ENCODE assay signal across 8 cellular contexts in the genomic region with DNA sequence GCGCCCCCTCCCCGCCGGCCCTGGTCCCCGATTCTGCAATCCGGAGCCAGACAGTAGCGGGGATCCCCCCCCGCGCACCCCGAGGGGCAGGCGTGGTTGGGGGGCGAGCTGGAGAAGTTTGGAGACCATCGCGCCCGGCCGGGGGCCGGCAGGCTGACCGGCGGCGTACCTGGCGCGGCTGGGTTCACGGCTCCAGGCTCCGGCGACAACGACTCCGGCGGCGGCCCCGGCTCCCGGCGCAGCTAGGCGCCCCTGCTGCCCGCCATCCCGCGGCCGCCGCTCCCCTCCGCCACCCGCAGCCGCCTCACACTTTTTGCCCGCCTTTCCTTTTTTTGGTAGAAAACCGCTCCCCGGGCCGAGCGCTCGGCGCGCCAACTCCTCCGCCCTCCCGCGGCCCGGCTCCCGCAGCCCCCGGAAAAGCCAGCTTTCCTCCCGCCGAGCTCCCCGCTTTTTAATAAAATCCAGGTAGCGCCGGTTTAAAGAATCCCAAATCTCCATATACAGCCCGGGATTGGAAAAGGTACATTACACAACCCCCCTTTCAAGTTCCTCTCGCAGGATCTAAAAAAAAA. TPM values are rescaled to one million over a fixed set of nuclear protein-coding genes. Genes with fewer than 3 reads are reported as not detected.
DNase-seq lines count a peak whose midpoint lies in the region; ATAC-seq and TF ChIP-seq lines count a peak whose summit lies in the region.

Gene TNRC18, minus strand, starts transcription at position 563 of the 572 bp plus-strand sequence. CDS start 2,588 bp downstream, outside the sequence.

- peaks cover 25% of the 10 kb centered on the region for H3K27me3 Mint-ChIP-seq in glutamatergic neuron (ENCODE audit: unreplicated experiment)

- peak within 1 kb of the TSS; percentile 100 for H3K27ac ChIP-seq in parathyroid adenoma

- H2AFZ ChIP-seq in parathyroid adenoma = peak within 1 kb of the TSS; percentile 59

- peak within 1 kb of the TSS; percentile 100 for H3K4me2 ChIP-seq in parathyroid adenoma (ENCODE audit: low read length)

- DNase-seq in AG08396 (ENCODE audit: low spot score) (peak; percentile 53), HT1080 (ENCODE audit: low read depth) (no peak), glutamatergic neuron (peak; percentile 52), NCI-H187 treated with DMSO at 0.1 percent for 48 hours (lab: John Stamatoyannopoulos, UW) (no peak)
- DNase-seq in activated T-cell treated with anti-CD3 and anti-CD28 coated beads, Interleukin-2, amount 50 U/mL, for 48 hours = peak; percentile 40 to 50

- H3K27ac Mint-ChIP-seq in glutamatergic neuron (ENCODE audit: unreplicated experiment) = peak within 1 kb of the TSS; percentile 99

- H3K9ac ChIP-seq in parathyroid adenoma = peak within 1 kb of the TSS; percentile 99

- peak within 1 kb of the TSS; percentile 95 for H3K4me3 Mint-ChIP-seq in glutamatergic neuron (ENCODE audit: unreplicated experiment)

- ATAC-seq in HG03469 (IDR thresholded peaks at IDR 0.05; ENCODE audit: unreplicated experiment) = no peak
- ATAC-seq in GM21515 (IDR thresholded peaks at IDR 0.05; ENCODE audit: unreplicated experiment) = no peak

- peaks cover 5% of the 10 kb centered on the region for H3K4me1 ChIP-seq in parathyroid adenoma

- H3K36me3 Mint-ChIP-seq in glutamatergic neuron (ENCODE audit: unreplicated experiment) = no peaks in the 10 kb centered on the region

- H3K79me2 ChIP-seq in parathyroid adenoma = peaks cover 49% of the 10 kb centered on the region

- peaks cover 28% of the 10 kb centered on the region for H3K9me3 Mint-ChIP-seq in glutamatergic neuron (ENCODE audit: unreplicated experiment)

- H3K4me1 Mint-ChIP-seq in glutamatergic neuron (ENCODE audit: low read depth, unreplicated experiment) = peaks cover 3% of the 10 kb centered on the region

- no peaks in the 10 kb centered on the region for H3K27me3 ChIP-seq in parathyroid adenoma (ENCODE audit: control insufficient read depth, insufficient read depth, low read length)

- no peaks in the 10 kb centered on the region for H3K9me3 ChIP-seq in parathyroid adenoma (ENCODE audit: control insufficient read depth, low read length)

- no peaks in the 10 kb centered on the region for H3K36me3 ChIP-seq in parathyroid adenoma (ENCODE audit: control insufficient read depth, insufficient read depth, low read length)

- no peak for TF ChIP-seq CTCF in glutamatergic neuron (IDR thresholded peaks at IDR 0.05; ENCODE audit: partially characterized antibody, unreplicated experiment)
- TF ChIP-seq CTCF in parathyroid adenoma (IDR thresholded peaks at IDR 0.05) = no peak

- H3K4me3 ChIP-seq in parathyroid adenoma (ENCODE audit: low read depth, low read length) = peak within 1 kb of the TSS; percentile 97

RNA-seq across cellular contexts. Expression of gene TNRC18, which starts in this region (rescaled TPM):
- 21.8 and 36.2 TPM in 2 replicates for total RNA-seq in HT1080 (2014; rRNA removed; shearing (Covaris generic))
- polyA plus RNA-seq in HT1080 (2015; cell fraction: cytosol; rRNA removed) = 39.0 and 50.3 TPM in 2 replicates
- polyA plus RNA-seq in HT1080 (2015; cell fraction: nucleus; rRNA removed) = 80.9 and 104 TPM in 2 replicates
- total RNA-seq in glutamatergic neuron (ENCODE audit: unreplicated experiment) = 54.6 TPM

Comparison
In these comparisons a context has a peak if more than half of its experiments do, and no peak if none do; other contexts are left out.
1. DNase-seq: peak in AG08396 (single experiment), activated T-cell treated with anti-CD3 and anti-CD28 coated beads, Interleukin-2, amount 50 U/mL, for 48 hours (2 of 2) and glutamatergic neuron (single experiment); none in HT1080 (single experiment) and NCI-H187 treated with DMSO at 0.1 percent for 48 hours (single experiment).